In genomic region chr5:126143622-126144021, GRCh38 we compare ENCODE assay signal across 22 cellular contexts.
DNase-seq lines count a peak whose midpoint lies in the region; ATAC-seq and TF ChIP-seq lines count a peak whose summit lies in the region.
"Had no signal": no experiment of that assay in that cellular context is flagged by ENCODE, and none has a peak within 500 bp of the region (broad histone marks: within the 10 kb centered on the region; RNA-seq: fewer than 3 reads in every experiment).

No MANE protein-coding gene starts in this region.

- peaks cover 19% of the 10 kb centered on the region for H3K4me1 Mint-ChIP-seq in nephron progenitor cell
- H3K4me1 Mint-ChIP-seq: CD4-positive, alpha-beta memory T cell; natural killer cell had no signal

- H3K27me3 Mint-ChIP-seq in nephron progenitor cell (ENCODE audit: low read depth, poor library complexity), result no peaks in the 10 kb centered on the region
- H3K27me3 Mint-ChIP-seq: CD4-positive, alpha-beta memory T cell; stimulated activated naive CD8-positive, alpha-beta T cell treated with anti-CD3 and anti-CD28 coated beads, Interleukin-15, Interleukin-2, amounts not matched to agents 100 ng/mL and 50 ng/mL, for 24 hours had no signal

- ATAC-seq in GM18909 (IDR thresholded peaks at IDR 0.05; ENCODE audit: poor library complexity, unreplicated experiment) (peak; percentile 52), HG02759 (IDR thresholded peaks at IDR 0.05; ENCODE audit: unreplicated experiment) (peak; percentile 34), HG03520 (IDR thresholded peaks at IDR 0.05; ENCODE audit: unreplicated experiment) (peak; percentile 53)
- ATAC-seq: lower lobe of right lung, natural killer cell had no signal

- peaks cover 13% of the 10 kb centered on the region for H3K9me3 Mint-ChIP-seq in nephron progenitor cell

- no peaks in the 10 kb centered on the region for H3K36me3 Mint-ChIP-seq in nephron progenitor cell (ENCODE audit: low read depth)
- H3K36me3 Mint-ChIP-seq: CD4-positive, alpha-beta memory T cell; natural killer cell had no signal

- no peak overlapping the region for H3K4me3 ChIP-seq in GM12865 (ENCODE audit: low read depth, low read length)
- H3K4me3 ChIP-seq: breast epithelium, lower lobe of right lung, vagina had no signal

- TF ChIP-seq CTCF in GM12865 (IDR thresholded peaks at IDR 0.05; ENCODE audit: insufficient read depth, low read depth, low read length, missing control alignments) (no peak), GM10266 (IDR thresholded peaks at IDR 0.05; ENCODE audit: control insufficient read depth, insufficient read depth, low read depth, missing control alignments) (no peak), nephron progenitor cell (IDR thresholded peaks at IDR 0.05) (no peak)

- H3K4me3 Mint-ChIP-seq in nephron progenitor cell, result no peak overlapping the region
- H3K4me3 Mint-ChIP-seq: CD4-positive, alpha-beta memory T cell; natural killer cell; stimulated activated naive CD8-positive, alpha-beta T cell treated with anti-CD3 and anti-CD28 coated beads, Interleukin-15, Interleukin-2, amounts not matched to agents 100 ng/mL and 50 ng/mL, for 24 hours had no signal

- no peak overlapping the region for H3K27ac Mint-ChIP-seq in nephron progenitor cell
- H3K27ac Mint-ChIP-seq: CD4-positive, alpha-beta memory T cell; natural killer cell; stimulated activated naive CD8-positive, alpha-beta T cell treated with anti-CD3 and anti-CD28 coated beads, Interleukin-15, Interleukin-2, amounts not matched to agents 100 ng/mL and 50 ng/mL, for 24 hours had no signal

- DNase-seq in GM12865 (ENCODE audit: low read depth), result peak; percentile 17
- DNase-seq in GM10266 (ENCODE audit: extremely low spot score), result no peak
- DNase-seq in nephron progenitor cell, result no peak
- no peak for DNase-seq in head of caudate nucleus
- DNase-seq in HT-29 (ENCODE audit: low spot score), result no peak
- DNase-seq: activated CD4-positive, alpha-beta T cell treated with anti-CD3 and anti-CD28 coated beads, Interleukin-2, amount 50 U/mL, for 4 hours; activated naive CD4-positive, alpha-beta T cell treated with anti-CD3 and anti-CD28 coated beads, Interleukin-2, amount 50 U/mL, for 16 hours; CD4-positive, alpha-beta memory T cell; effector memory CD4-positive, alpha-beta T cell; EL; KG1; lower lobe of right lung; natural killer cell; NCI-H1417 treated with DMSO at 0.1 percent for 48 hours; NCI-H748 treated with DMSO at 0.1 percent for 48 hours; RPMI8226 had no signal

- intact Hi-C loops in head of caudate nucleus (cut with DNase I), result no loop called here
